ENCODE assay signal across 8 cellular contexts in the genomic region with DNA sequence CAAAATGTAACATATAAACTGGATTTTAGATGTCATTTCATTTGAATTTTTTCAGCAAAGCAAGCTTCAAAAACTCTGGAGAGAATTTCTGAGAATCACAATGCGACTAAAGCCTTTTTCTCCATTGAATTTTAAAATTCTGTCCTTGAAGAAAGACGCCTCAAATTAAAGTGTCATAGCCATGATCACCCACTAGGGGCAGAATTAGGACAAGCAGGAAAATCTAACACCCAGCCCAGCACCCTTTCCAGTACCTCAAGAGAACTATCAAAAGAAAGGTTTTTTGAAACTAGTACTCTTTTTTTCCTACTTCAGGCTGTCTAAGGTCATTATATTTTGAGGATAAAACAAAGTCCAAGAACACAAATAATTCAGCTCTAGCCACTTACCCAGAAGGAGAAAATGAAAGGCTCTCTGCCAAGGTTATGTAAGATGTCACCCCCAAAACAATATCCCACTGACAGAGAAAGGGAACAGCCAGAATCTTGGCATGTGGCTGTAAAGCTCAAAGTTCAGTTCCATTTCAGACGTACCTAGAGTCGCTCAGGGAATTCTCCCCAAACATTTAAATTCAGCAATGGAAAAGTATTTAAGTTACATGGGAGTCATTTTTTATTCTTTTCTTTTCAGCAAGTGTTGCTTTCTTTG.
DNase-seq lines count a peak whose midpoint lies in the region; ATAC-seq and TF ChIP-seq lines count a peak whose summit lies in the region.

No MANE protein-coding gene starts in this region.

- peak; percentile 81 for ATAC-seq in GM19455 (IDR thresholded peaks at IDR 0.05; ENCODE audit: unreplicated experiment)
- ATAC-seq in left colon, result peak; percentile 34
- no peak for ATAC-seq in GM21390 (IDR thresholded peaks at IDR 0.05; ENCODE audit: unreplicated experiment)

- in situ Hi-C loops in astrocyte of the cerebellum (cut with HindIII; ENCODE audit: low sequenced_read_pairs), result no loop called here

- peak; percentile 62 for TF ChIP-seq CTCF in astrocyte of the cerebellum (IDR thresholded peaks at IDR 0.05; ENCODE audit: low read depth, low read length, missing control alignments)

- H3K4me3 ChIP-seq in astrocyte of the cerebellum (ENCODE audit: low read depth, low read length), result no peak overlapping the region

- intact Hi-C loops in left colon (cut with DNase I, micrococcal nuclease), result loop anchor here in 1 of 2 donors (10.0 kb wide), 1 partner anchor 656 kb away; no protein-coding TSS in a partner anchor

- peak; percentile 9 for DNase-seq in NCI-H146 (lab: John Stamatoyannopoulos, UW)
- DNase-seq in NCI-H146 treated with DMSO at 0.1 percent for 48 hours (lab: John Stamatoyannopoulos, UW; ENCODE audit: unreplicated experiment), result no peak
- peak; percentile 20 for DNase-seq in MV-4-11 (lab: John Stamatoyannopoulos, UW)
- DNase-seq in astrocyte of the cerebellum (ENCODE audit: low read depth), result no peak
- DNase-seq in left colon, result no peak
- no peak for DNase-seq in GF-D8 (lab: John Stamatoyannopoulos, UW)

Comparison
In these comparisons a context has a peak if more than half of its experiments do, and no peak if none do; other contexts are left out.
1. DNase-seq: peak in NCI-H146 (single experiment) and MV-4-11 (single experiment); none in NCI-H146 treated with DMSO at 0.1 percent for 48 hours (single experiment), astrocyte of the cerebellum (single experiment), left colon (0 of 2) and GF-D8 (single experiment).